8 cellular contexts compared by ENCODE assay signal in the genomic region with DNA sequence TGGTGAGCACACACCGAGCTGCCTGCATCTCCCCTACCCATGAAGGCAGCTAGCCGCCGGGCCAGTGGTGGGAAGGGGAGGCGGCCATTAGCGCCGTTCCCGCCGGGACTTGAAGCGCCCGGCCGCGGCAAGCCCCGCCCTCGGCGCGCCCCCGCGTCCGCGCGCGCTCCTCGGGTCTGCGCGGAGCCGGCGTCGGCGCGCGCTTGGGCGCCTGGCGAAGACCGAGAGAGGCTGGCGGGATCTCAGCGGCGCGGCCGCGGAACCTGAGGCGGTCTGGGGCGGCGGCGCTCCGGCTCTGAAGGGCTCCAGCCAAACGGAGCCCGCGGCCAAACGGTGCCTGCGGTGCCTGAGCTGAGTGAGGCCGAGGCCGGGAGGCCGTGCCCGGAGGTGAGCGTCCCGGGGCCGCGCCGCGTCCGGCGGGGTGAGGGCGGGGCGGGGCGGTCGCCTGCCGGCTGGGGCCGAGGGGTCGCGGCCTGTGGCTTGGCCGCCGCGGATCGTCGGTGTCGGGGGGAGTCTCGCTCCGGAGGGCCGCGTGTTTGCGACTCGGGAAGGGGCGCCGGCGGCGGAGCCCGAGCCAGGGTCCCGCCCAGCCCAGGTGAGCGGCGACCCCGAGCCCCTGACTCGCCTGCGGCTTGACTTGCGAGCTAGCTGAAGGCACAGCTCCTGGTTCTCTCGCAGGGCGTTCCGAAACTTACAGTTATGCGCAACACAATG. TPM values are rescaled to one million over a fixed set of nuclear protein-coding genes. Genes with fewer than 3 reads are reported as not detected.
A peak's percentile ranks its signal among the peaks of the same experiment; 100 is the strongest.
DNase-seq lines count a peak whose midpoint lies in the region; ATAC-seq, FAIRE-seq and TF ChIP-seq lines count a peak whose summit lies in the region.

A gene with protein sequence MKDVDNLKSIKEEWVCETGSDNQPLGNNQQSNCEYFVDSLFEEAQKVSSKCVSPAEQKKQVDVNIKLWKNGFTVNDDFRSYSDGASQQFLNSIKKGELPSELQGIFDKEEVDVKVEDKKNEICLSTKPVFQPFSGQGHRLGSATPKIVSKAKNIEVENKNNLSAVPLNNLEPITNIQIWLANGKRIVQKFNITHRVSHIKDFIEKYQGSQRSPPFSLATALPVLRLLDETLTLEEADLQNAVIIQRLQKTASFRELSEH (plus strand): TSS at position 202 of the 714 bp plus-strand sequence. CDS start 17,852 bp downstream, outside the sequence.

- peak; percentile 71 for ATAC-seq in HG02571 (IDR thresholded peaks at IDR 0.05; ENCODE audit: unreplicated experiment)

- no peak for TF ChIP-seq CTCF in left ventricle myocardium inferior (IDR thresholded peaks at IDR 0.05; ENCODE audit: borderline replicate concordance)
- TF ChIP-seq CTCF in prostate gland (IDR thresholded peaks at IDR 0.05): peak in 1 of 4 experiments; percentile 4

- H3K4me3 ChIP-seq in left ventricle myocardium inferior (peak within 1 kb of the TSS; percentile 85), prostate gland (peak within 1 kb of the TSS; percentile 79 to 91), urinary bladder (ENCODE audit: low read depth, low read length) (peak within 1 kb of the TSS; percentile 88)

- TF ChIP-seq POLR2A in GM12891 (IDR thresholded peaks at IDR 0.05; ENCODE audit: low read depth, low read length) (peak; percentile 62), prostate gland (IDR thresholded peaks at IDR 0.05) (peak; percentile 73)

- H3K27ac ChIP-seq in left ventricle myocardium inferior (replicated peaks) (peak within 1 kb of the TSS; percentile 97), prostate gland (peak within 1 kb of the TSS; percentile 87 to 97), urinary bladder (ENCODE audit: low read depth) (peak within 1 kb of the TSS; percentile 92)

- H3K9me3 ChIP-seq in left ventricle myocardium inferior (replicated peaks): no peaks in the 10 kb centered on the region
- H3K9me3 ChIP-seq in prostate gland: no peaks in the 10 kb centered on the region

- peaks cover 54% of the 10 kb centered on the region for H3K4me1 ChIP-seq in left ventricle myocardium inferior
- H3K4me1 ChIP-seq in prostate gland (replicated peaks): peaks cover 3% of the 10 kb centered on the region
- no peaks in the 10 kb centered on the region for H3K4me1 ChIP-seq in urinary bladder (ENCODE audit: insufficient read depth)

- intact Hi-C loops in left ventricle myocardium inferior (cut with micrococcal nuclease) (no loop called here), prostate gland (cut with DNase I) (no loop called here)

- H3K36me3 ChIP-seq in left ventricle myocardium inferior (no peaks in the 10 kb centered on the region), prostate gland (no peaks in the 10 kb centered on the region), urinary bladder (ENCODE audit: insufficient read depth) (no peaks in the 10 kb centered on the region)

- FAIRE-seq in GM12891 (lab: Jason Lieb, UNC): peak; percentile 85

- WGBS in prostate gland: under 1% methylated on average over 75 of the region's 98 CpGs
- under 1% methylated on average over 98 of the region's 98 CpGs for WGBS in urinary bladder

- DNase-seq in GM12891 (ENCODE audit: insufficient read length, low spot score) (peak; percentile 79), NAMALWA (ENCODE audit: low spot score) (peak; percentile 83), T-helper 1 cell (peak; percentile 53 to 76 (median 60)), amniotic epithelial cell (ENCODE audit: low read depth) (peak; percentile 71), left ventricle myocardium inferior (peak; percentile 79), prostate gland (ENCODE audit: low spot score) (peak; percentile 68)

- H3K27me3 ChIP-seq in left ventricle myocardium inferior (ENCODE audit: low read depth): no peaks in the 10 kb centered on the region
- no peaks in the 10 kb centered on the region for H3K27me3 ChIP-seq in prostate gland (replicated peaks; ENCODE audit: insufficient read depth)

TF ChIP-seq in GM12891, 5 proteins besides CTCF, POLR2A, EP300 and RAD21:
- TF ChIP-seq POLR2AphosphoS5 (IDR thresholded peaks at IDR 0.05; ENCODE audit: low read depth, low read length) (peak; percentile 69), SPI1 (IDR thresholded peaks at IDR 0.05; ENCODE audit: low read depth, low read length) (no peak), POU2F2 (IDR thresholded peaks at IDR 0.05; ENCODE audit: low read depth, low read length) (no peak), TAF1 (IDR thresholded peaks at IDR 0.05; ENCODE audit: low read depth, low read length) (peak; percentile 62), PAX5 (IDR thresholded peaks at IDR 0.05; ENCODE audit: insufficient read depth, low read length, severe bottlenecking) (no peak)

RNA-seq across cellular contexts. Expression of the gene that starts here (rescaled TPM):
- polyA plus RNA-seq in GM12891 (2012; ENCODE audit: low read depth, missing spikeins): 6.9 TPM
- 18.5 TPM for total RNA-seq in left ventricle myocardium inferior
- 10 to 100 TPM in 1 of 2 donors, 1 to 10 TPM in 1; 9.7 to 19.2 TPM for total RNA-seq in prostate gland
- 33.6 TPM for total RNA-seq in urinary bladder
- 8.6 TPM for polyA plus RNA-seq in urinary bladder

Comparison
In these comparisons a context has a peak if more than half of its experiments do, and no peak if none do; other contexts are left out.
1. Peak in every context shown above with its lines: DNase-seq, ATAC-seq, H3K4me3 ChIP-seq and H3K27ac ChIP-seq.